ENCODE assay signal across 8 cellular contexts in the genomic region with DNA sequence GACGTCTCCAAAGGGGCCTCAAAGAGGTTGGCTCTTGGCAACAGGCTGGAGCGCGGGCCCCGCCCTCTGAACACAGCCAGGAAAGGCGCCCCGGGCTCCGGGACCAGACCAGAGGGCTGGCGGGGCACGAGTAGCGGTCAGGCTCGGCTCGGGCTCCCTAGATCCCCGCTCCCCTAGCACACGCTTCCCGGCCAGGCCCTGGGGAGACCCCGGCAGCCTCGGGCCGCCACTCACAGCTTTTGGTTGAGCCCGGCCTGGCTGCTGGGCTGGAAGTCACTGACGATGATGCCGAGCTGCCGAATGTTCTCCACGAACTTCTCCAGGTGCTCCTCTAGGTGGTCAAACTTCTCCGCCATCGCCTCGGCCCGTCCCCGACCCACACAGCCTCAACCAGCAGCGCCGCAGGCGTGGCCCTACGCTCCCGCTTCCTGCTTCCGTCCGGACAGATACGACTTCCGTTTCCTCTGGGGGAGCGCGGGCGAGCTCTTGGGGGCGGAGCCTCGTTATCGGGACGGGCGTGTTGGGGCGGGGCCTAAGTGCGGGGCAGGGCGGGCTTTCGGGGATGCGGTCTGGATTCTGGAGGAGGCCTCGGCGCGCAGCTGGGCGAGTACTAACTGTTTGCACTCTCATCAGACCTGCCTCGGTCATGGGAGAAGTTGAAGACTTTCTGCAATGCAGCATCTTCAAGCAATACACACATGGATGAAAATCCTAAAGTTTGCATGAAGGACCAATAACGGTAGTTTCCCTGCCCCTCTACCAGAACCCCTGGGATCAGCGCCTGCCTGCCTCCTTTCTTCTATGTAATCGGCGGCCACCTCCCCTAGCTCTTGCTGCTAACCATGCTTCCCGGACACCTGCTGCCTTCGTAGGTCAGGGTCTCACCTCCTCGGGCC. TPM values are rescaled to one million over a fixed set of nuclear protein-coding genes. Genes with fewer than 3 reads are reported as not detected.
DNase-seq lines count a peak whose midpoint lies in the region; ATAC-seq, FAIRE-seq and TF ChIP-seq lines count a peak whose summit lies in the region.

A gene with protein sequence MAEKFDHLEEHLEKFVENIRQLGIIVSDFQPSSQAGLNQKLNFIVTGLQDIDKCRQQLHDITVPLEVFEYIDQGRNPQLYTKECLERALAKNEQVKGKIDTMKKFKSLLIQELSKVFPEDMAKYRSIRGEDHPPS (minus strand): TSS at position 420 of the 896 bp plus-strand sequence. CDS start 64 bp downstream, at position 356.

- peaks cover 13% of the 10 kb centered on the region for H4K20me1 ChIP-seq in OCI-LY7 (ENCODE audit: insufficient read depth, low read length)

- peaks cover 27% of the 10 kb centered on the region for H3K79me2 ChIP-seq in OCI-LY7 (ENCODE audit: insufficient read depth, low read depth, low read length)

- intact Hi-C loops in OCI-LY7 (cut with micrococcal nuclease; ENCODE audit: unreplicated experiment) (loop anchor here (2.0 to 5.0 kb wide), 3 partner anchors 191 to 956 kb away; a partner anchor contains a TSS), mucosa of descending colon (cut with DNase I, micrococcal nuclease) (no loop called here)

- no peak for FAIRE-seq in D721Med (lab: Jason Lieb, UNC)

- peak; percentile 69 for DNase-seq in D721Med (ENCODE audit: insufficient read length, low spot score)
- peak; percentile 73 for DNase-seq in HuH-7.5 (ENCODE audit: low spot score)
- peak; percentile 95 for DNase-seq in OCI-LY7 (ENCODE audit: low spot score)
- peak; percentile 96 for DNase-seq in activated T-cell treated with anti-CD3 and anti-CD28 coated beads for 1 hour (ENCODE audit: low read depth)
- DNase-seq in epithelial cell of esophagus (ENCODE audit: low read depth): peak; percentile 93
- peak; percentile 95 to 97 (median 97) for DNase-seq in mucosa of descending colon
- DNase-seq in stimulated activated CD8-positive, alpha-beta memory T cell treated with anti-CD3 and anti-CD28 coated beads, Interleukin-4, amount 100 ng/mL, for 24 hours (ENCODE audit: low read depth): peak; percentile 94

- no peaks in the 10 kb centered on the region for H3K9me2 ChIP-seq in OCI-LY7 (ENCODE audit: insufficient read depth, low read length)

- H2AFZ ChIP-seq in OCI-LY7 (ENCODE audit: low read length): peak within 1 kb of the TSS; percentile 98

- peaks cover 38% of the 10 kb centered on the region for H3K36me3 ChIP-seq in OCI-LY7 (ENCODE audit: insufficient read depth, low read length)
- peaks cover 2% of the 10 kb centered on the region for H3K36me3 ChIP-seq in mucosa of descending colon (ENCODE audit: low read depth)

- H3K4me1 ChIP-seq in OCI-LY7 (ENCODE audit: insufficient read depth, low read length, poor library complexity, severe bottlenecking): peaks cover 18% of the 10 kb centered on the region
- H3K4me1 ChIP-seq in mucosa of descending colon (ENCODE audit: low read depth): no peaks in the 10 kb centered on the region

- no peaks in the 10 kb centered on the region for H3K9me3 ChIP-seq in OCI-LY7 (ENCODE audit: low read length)
- H3K9me3 ChIP-seq in mucosa of descending colon: no peaks in the 10 kb centered on the region

- H3K4me3 ChIP-seq in OCI-LY7 (ENCODE audit: low read depth, low read length, poor library complexity, severe bottlenecking) (peak within 1 kb of the TSS; percentile 88), epithelial cell of esophagus (ENCODE audit: low read length) (peak within 1 kb of the TSS; percentile 94), mucosa of descending colon (peak within 1 kb of the TSS; percentile 95)

- no peak for TF ChIP-seq CTCF in D721Med (IDR thresholded peaks at IDR 0.05; ENCODE audit: insufficient read depth, missing control alignments)
- TF ChIP-seq CTCF in OCI-LY7 (conservative IDR thresholded peaks at IDR 0.05; ENCODE audit: low read length): no peak
- TF ChIP-seq CTCF in epithelial cell of esophagus (IDR thresholded peaks at IDR 0.05; ENCODE audit: insufficient read depth, low read depth, low read length, missing control alignments): no peak
- no peak for TF ChIP-seq CTCF in mucosa of descending colon (IDR thresholded peaks at IDR 0.05)

- peak; percentile 97 for ATAC-seq in GM21526 (IDR thresholded peaks at IDR 0.05; ENCODE audit: low FRiP score, unreplicated experiment)
- ATAC-seq in mucosa of descending colon: peak; percentile 99

- BruUV-seq in OCI-LY7 (replicated peaks; lab: Mats Ljungman, UMichigan): no TSS peak

- CTCF ChIA-PET in OCI-LY7 (lab: Charles Lee; ENCODE audit: unreplicated experiment): interaction anchor here (0.5 to 0.8 kb wide), 6 partner anchors 9 to 330 kb away, joined by 3 to 11 read pairs (median 6); no protein-coding TSS in a partner anchor

- POLR2A ChIA-PET in OCI-LY7 (lab: Charles Lee): interaction anchor here (0.5 to 1.8 kb wide), 10 partner anchors 11 to 287 kb away, joined by 3 to 10 read pairs (median 4); no protein-coding TSS in a partner anchor

- H3K27ac ChIP-seq in OCI-LY7 (ENCODE audit: low read depth, low read length, poor library complexity, severe bottlenecking): peak within 1 kb of the TSS; percentile 39

- H3K4me2 ChIP-seq in OCI-LY7 (ENCODE audit: low read length): peak within 1 kb of the TSS; percentile 87

RNA-seq across cellular contexts. Expression of the gene that starts here (rescaled TPM):
- total RNA-seq in OCI-LY7 (2014; rRNA removed; shearing (Covaris generic)): 7.9 and 16.2 TPM in 2 replicates
- total RNA-seq in OCI-LY7 (2022): 44.0 and 47.3 TPM in 2 replicates
- total RNA-seq in mucosa of descending colon: 10 to 100 TPM; 24.7 to 44.9 (median 27.2) TPM

Comparison
In these comparisons a context has a peak if more than half of its experiments do, and no peak if none do; other contexts are left out.
1. Peak in every context shown above with its lines: DNase-seq, ATAC-seq, H3K4me3 ChIP-seq and H3K27ac ChIP-seq.